In the genomic region with DNA sequence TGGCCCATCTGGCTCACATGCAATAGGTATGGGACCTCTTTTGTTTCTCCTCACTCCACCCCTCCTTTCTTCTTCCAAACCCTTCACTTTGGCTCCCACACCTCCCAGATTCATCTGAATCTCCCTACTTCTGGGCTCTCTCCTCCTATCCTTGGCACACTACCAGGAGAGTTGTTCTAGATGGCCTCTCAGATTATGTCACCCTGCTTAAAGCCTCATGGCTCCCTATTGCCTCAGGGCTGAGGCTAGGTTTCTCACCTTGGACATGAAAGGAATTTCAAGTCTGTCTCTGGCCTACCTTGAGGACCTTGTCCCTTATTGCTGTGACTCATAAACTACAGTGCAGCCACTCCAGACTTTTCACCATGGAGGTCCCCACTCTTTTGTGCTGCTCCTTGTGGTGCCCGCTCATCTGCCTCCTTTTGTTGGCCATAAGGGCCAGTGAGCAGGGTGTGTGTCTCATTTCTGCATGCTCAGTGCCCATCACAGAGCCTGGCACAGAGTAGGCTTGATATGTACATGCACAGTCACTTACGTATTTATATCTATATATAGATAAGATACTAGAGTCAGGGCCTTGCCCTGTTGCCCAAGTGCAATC, we compare ENCODE assay signal across 10 cellular contexts. TPM values are rescaled to one million over a fixed set of nuclear protein-coding genes. Genes with fewer than 3 reads are reported as not detected.
DNase-seq lines count a peak whose midpoint lies in the region; ATAC-seq and TF ChIP-seq lines count a peak whose summit lies in the region.
"Had no signal": no experiment of that assay in that cellular context is flagged by ENCODE, and none has a peak within 500 bp of the region (broad histone marks: within the 10 kb centered on the region; RNA-seq: fewer than 3 reads in every experiment).

No MANE protein-coding gene starts in this region.

- peak overlapping the region; percentile 84 for H3K27ac Mint-ChIP-seq in type B pancreatic cell

- peaks cover 11% of the 10 kb centered on the region for H3K36me3 Mint-ChIP-seq in type B pancreatic cell

- intact Hi-C loops in right lobe of liver (cut with DNase I) = no loop called here

- no peak for TF ChIP-seq POLR2A in right lobe of liver (IDR thresholded peaks at IDR 0.05)

- H3K36me3 ChIP-seq in right lobe of liver = peaks cover 0 to 7% (median 0%) of the 10 kb centered on the region in 4 donors

- 60% methylated on average over 2 of the region's 2 CpGs for WGBS in right lobe of liver (ENCODE audit: insufficient coverage, low coverage, low lambda C conversion rate, missing lambda C conversion rate)

- H3K27ac ChIP-seq in right lobe of liver = peak overlapping the region in 1 of 3 donors; percentile 15
- H3K27ac ChIP-seq: 22Rv1 had no signal

- TF ChIP-seq CTCF in right lobe of liver (IDR thresholded peaks at IDR 0.05) = no peak
- TF ChIP-seq CTCF in type B pancreatic cell (conservative IDR thresholded peaks at IDR 0.05) = no peak

- no peaks in the 10 kb centered on the region for H3K27me3 Mint-ChIP-seq in type B pancreatic cell

- peak overlapping the region; percentile 71 for H3K4me3 Mint-ChIP-seq in type B pancreatic cell

- H3K4me1 ChIP-seq in right lobe of liver = peaks cover 0 to 7% (median 0%) of the 10 kb centered on the region in 4 donors

- no peak for ATAC-seq in right lobe of liver
- no peak for ATAC-seq in HG03097 (IDR thresholded peaks at IDR 0.05; ENCODE audit: low FRiP score, unreplicated experiment)
- no peak for ATAC-seq in GM18520 (IDR thresholded peaks at IDR 0.05; ENCODE audit: unreplicated experiment)
- ATAC-seq: esophagus mucosa had no signal

- DNase-seq in DMS79 treated with DMSO at 0.1 percent for 48 hours (lab: John Stamatoyannopoulos, UW) = peak; percentile 30
- DNase-seq in DMS79 (lab: John Stamatoyannopoulos, UW) = no peak
- DNase-seq in cerebellum (ENCODE audit: low spot score) = peak; percentile 44
- DNase-seq in right lobe of liver = peak in 2 of 3 donors; percentile 6 to 20
- DNase-seq in type B pancreatic cell (ENCODE audit: extremely low spot score, unreplicated experiment) = no peak
- no peak for DNase-seq in NK-92 (lab: John Stamatoyannopoulos, UW; ENCODE audit: unreplicated experiment)

- H3K4me3 ChIP-seq in right lobe of liver = no peak overlapping the region

- peaks cover 48% of the 10 kb centered on the region for H3K4me1 Mint-ChIP-seq in type B pancreatic cell (ENCODE audit: unreplicated experiment)

- H3K9me3 ChIP-seq in right lobe of liver = no peaks in the 10 kb centered on the region

- H3K9me3 Mint-ChIP-seq in type B pancreatic cell = no peaks in the 10 kb centered on the region

- H3K27me3 ChIP-seq in right lobe of liver = no peaks in the 10 kb centered on the region

RNA-seq across cellular contexts. Expression of a gene that starts 1.0 kb away (rescaled TPM):
- total RNA-seq in cerebellum = 2.7 TPM
- total RNA-seq in right lobe of liver = 10 to 100 TPM in 2 of 6 experiments, 1 to 10 TPM in 4; 2.3 to 12.0 (median 6.5) TPM
- total RNA-seq in type B pancreatic cell (ENCODE audit: low replicate concordance) = 2.6 and 18.0 TPM in 2 replicates

RNA-seq across cellular contexts. Expression of a gene that starts 9.7 kb away (rescaled TPM):
- total RNA-seq in cerebellum (19.2 TPM), right lobe of liver (1 to 10 TPM; 5.7 to 9.2 (median 6.7) TPM), type B pancreatic cell (ENCODE audit: low replicate concordance) (32.1 and 44.3 TPM in 2 replicates)

RNA-seq across cellular contexts. Expression of a gene that starts 23.0 kb away (rescaled TPM):
- total RNA-seq in cerebellum (16.9 TPM), right lobe of liver (under 1 TPM; 0.12 to 0.86 (median 0.54) TPM), type B pancreatic cell (ENCODE audit: low replicate concordance) (0.60 and 1.2 TPM in 2 replicates)

RNA-seq across cellular contexts. Expression of a gene that starts 25.5 kb away (rescaled TPM):
- total RNA-seq in cerebellum (13.8 TPM), right lobe of liver (10 to 100 TPM in 2 of 6 experiments, 1 to 10 TPM in 4; 2.3 to 27.9 (median 5.7) TPM), type B pancreatic cell (ENCODE audit: low replicate concordance) (13.8 and 23.2 TPM in 2 replicates)

Comparison
In these comparisons a context has a peak if more than half of its experiments do, and no peak if none do; other contexts are left out.
1. DNase-seq: peak in DMS79 treated with DMSO at 0.1 percent for 48 hours (single experiment), cerebellum (single experiment) and right lobe of liver (2 of 3); none in DMS79 (single experiment), type B pancreatic cell (single experiment) and NK-92 (single experiment).